ENCODE assay signal across 8 cellular contexts in the genomic region with DNA sequence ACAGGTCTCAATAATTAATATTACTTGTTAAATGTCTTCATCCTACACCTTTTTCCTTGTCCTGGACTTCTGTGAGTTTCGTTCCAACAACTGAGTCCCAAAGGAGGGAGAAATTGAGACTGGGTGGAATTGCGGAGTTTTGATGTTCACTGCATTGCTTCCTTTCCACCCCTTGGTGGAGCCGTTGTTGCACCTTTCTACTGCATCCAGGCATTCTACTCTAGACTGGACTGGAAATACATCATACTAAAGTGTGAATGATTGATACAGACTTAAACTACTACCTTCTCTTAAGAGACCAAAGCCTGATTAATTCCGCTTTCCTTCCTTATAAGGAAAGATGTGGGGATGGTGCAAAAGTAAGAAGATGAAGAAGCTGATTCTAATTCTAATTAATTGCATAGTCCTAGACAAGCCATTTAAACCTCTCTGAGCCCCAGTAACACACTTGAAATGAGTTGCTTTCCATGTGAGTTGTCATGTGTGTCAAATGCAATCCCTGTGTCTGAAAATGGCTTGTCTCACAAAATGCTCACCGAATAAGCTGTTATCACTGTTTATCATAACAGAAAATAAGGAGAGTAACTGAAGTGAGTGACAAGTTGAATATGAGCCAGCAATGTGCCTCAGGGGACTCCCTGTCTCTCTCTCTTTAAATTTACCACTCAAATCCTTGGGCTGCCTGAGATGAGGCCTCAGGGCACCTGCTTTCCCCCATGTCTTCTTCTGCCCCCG.
DNase-seq lines count a peak whose midpoint lies in the region; ATAC-seq and TF ChIP-seq lines count a peak whose summit lies in the region.

No MANE protein-coding gene starts in this region.

- H3K18ac ChIP-seq in trophoblast cell (ENCODE audit: low read length): no peak overlapping the region

- WGBS in body of pancreas, 2 donors: 39 to 44% methylated on average over 6 of the region's 6 CpGs
- WGBS in trophoblast cell (ENCODE audit: extremely low coverage, insufficient coverage, insufficient read length): no CpG with 5 or more reads among the region's 6 CpGs
- 42 to 53% (median 47%) methylated on average over 6 of the region's 6 CpGs for WGBS in stomach, 5 donors

- H3K4me2 ChIP-seq in trophoblast cell (ENCODE audit: low read length): no peak overlapping the region

- no peaks in the 10 kb centered on the region for H3K27me3 ChIP-seq in body of pancreas
- H3K27me3 ChIP-seq in trophoblast cell (ENCODE audit: insufficient read depth, low read length): no peaks in the 10 kb centered on the region
- H3K27me3 ChIP-seq in stomach: peaks cover 0 to 12% (median 0%) of the 10 kb centered on the region in 3 donors
- no peaks in the 10 kb centered on the region for H3K27me3 ChIP-seq in Peyer's patch

- peak; percentile 31 for DNase-seq in NCI-H1092 treated with DMSO at 0.1 percent for 48 hours (lab: John Stamatoyannopoulos, UW)
- no peak for DNase-seq in NCI-H1092 (lab: John Stamatoyannopoulos, UW)
- peak; percentile 49 for DNase-seq in NB4 (ENCODE audit: low read depth)
- DNase-seq in body of pancreas: peak in 2 of 4 donors; percentile 8 to 12
- DNase-seq in trophoblast cell: peak; percentile 4 to 57
- no peak for DNase-seq in COLO668 (lab: John Stamatoyannopoulos, UW; ENCODE audit: unreplicated experiment)
- no peak for DNase-seq in stomach
- no peak for DNase-seq in Peyer's patch

- H4K12ac ChIP-seq in trophoblast cell (ENCODE audit: low read depth, low read length): no peak overlapping the region

- no peak overlapping the region for H3K14ac ChIP-seq in trophoblast cell (ENCODE audit: low read length)

- H3K9ac ChIP-seq in trophoblast cell (ENCODE audit: low read length): no peak overlapping the region

- H4K8ac ChIP-seq in trophoblast cell (ENCODE audit: low read depth, low read length): no peak overlapping the region

- TF ChIP-seq CTCF in NB4 (IDR thresholded peaks at IDR 0.05; ENCODE audit: low read depth, low read length) (peak; percentile 78), body of pancreas (IDR thresholded peaks at IDR 0.05) (peak in 5 of 7 experiments; percentile 25 to 47 (median 43)), stomach (IDR thresholded peaks at IDR 0.05) (peak in 3 of 7 experiments; percentile 21 to 32 (median 23)), Peyer's patch (IDR thresholded peaks at IDR 0.05) (peak in 3 of 6 experiments; percentile 44 to 52 (median 47))

- H2AK5ac ChIP-seq in trophoblast cell (ENCODE audit: low read length): no peak overlapping the region

- TF ChIP-seq POLR2A in NB4 (IDR thresholded peaks at IDR 0.05; ENCODE audit: extremely low read depth, insufficient read length) (no peak), body of pancreas (IDR thresholded peaks at IDR 0.05) (no peak), stomach (IDR thresholded peaks at IDR 0.05) (no peak), Peyer's patch (IDR thresholded peaks at IDR 0.05) (no peak)

- no peaks in the 10 kb centered on the region for H3K79me2 ChIP-seq in trophoblast cell (ENCODE audit: control insufficient read depth, insufficient read depth, low read length, poor library complexity)

- intact Hi-C loops in body of pancreas (cut with DNase I): loop anchor here (10.0 kb wide), 1 partner anchor 1238 kb away; no protein-coding TSS in a partner anchor
- intact Hi-C loops in stomach (cut with DNase I; ENCODE audit: low total_unique reads): no loop called here

- H3K36me3 ChIP-seq in body of pancreas (replicated peaks in 1 of 2; ENCODE audit: insufficient read depth in 1 of 2, low read depth in 2 of 2) (no peaks in the 10 kb centered on the region), trophoblast cell (ENCODE audit: control insufficient read depth in 1 of 2, insufficient read depth in 2 of 2, low read length in 2 of 2) (no peaks in the 10 kb centered on the region), stomach (no peaks in the 10 kb centered on the region), Peyer's patch (no peaks in the 10 kb centered on the region)

- no peaks in the 10 kb centered on the region for H3K9me3 ChIP-seq in body of pancreas
- H3K9me3 ChIP-seq in trophoblast cell (ENCODE audit: insufficient read depth, low read depth, low read length): peaks cover 2% of the 10 kb centered on the region
- H3K9me3 ChIP-seq in stomach: no peaks in the 10 kb centered on the region
- H3K9me3 ChIP-seq in Peyer's patch: no peaks in the 10 kb centered on the region

- H3K27ac ChIP-seq in body of pancreas (no peak overlapping the region), trophoblast cell (ENCODE audit: low read depth, low read length) (no peak overlapping the region), stomach (no peak overlapping the region), Peyer's patch (no peak overlapping the region)

- H3K4ac ChIP-seq in trophoblast cell (ENCODE audit: low read depth, low read length): no peak overlapping the region

- H2AFZ ChIP-seq in trophoblast cell (ENCODE audit: insufficient read depth, low read length, poor library complexity): no peak overlapping the region

- no peak overlapping the region for H4K91ac ChIP-seq in trophoblast cell (ENCODE audit: low read depth, low read length)

- H2BK5ac ChIP-seq in trophoblast cell (ENCODE audit: low read depth, low read length, poor library complexity): no peak overlapping the region

- no peak for TF ChIP-seq EP300 in stomach (IDR thresholded peaks at IDR 0.05)

- H2BK120ac ChIP-seq in trophoblast cell (ENCODE audit: insufficient read depth, low read length, poor library complexity): no peak overlapping the region

- H3K23ac ChIP-seq in trophoblast cell (ENCODE audit: low read length): no peak overlapping the region

- ATAC-seq in body of pancreas: no peak

- H3K79me1 ChIP-seq in trophoblast cell (ENCODE audit: low read length): no peaks in the 10 kb centered on the region

- H3K4me3 ChIP-seq in NB4 (ENCODE audit: low read depth, low read length): no peak overlapping the region
- no peak overlapping the region for H3K4me3 ChIP-seq in body of pancreas
- H3K4me3 ChIP-seq in trophoblast cell (ENCODE audit: low read depth, low read length): no peak overlapping the region
- no peak overlapping the region for H3K4me3 ChIP-seq in stomach
- no peak overlapping the region for H3K4me3 ChIP-seq in Peyer's patch

- H3K4me1 ChIP-seq in body of pancreas: no peaks in the 10 kb centered on the region
- no peaks in the 10 kb centered on the region for H3K4me1 ChIP-seq in trophoblast cell (ENCODE audit: control insufficient read depth in 1 of 2, insufficient read depth in 2 of 2, low read length in 2 of 2)
- no peaks in the 10 kb centered on the region for H3K4me1 ChIP-seq in stomach
- H3K4me1 ChIP-seq in Peyer's patch: no peaks in the 10 kb centered on the region

- H2BK12ac ChIP-seq in trophoblast cell (ENCODE audit: low read length): no peak overlapping the region

Comparison
In these comparisons a context has a peak if more than half of its experiments do, and no peak if none do; other contexts are left out.
1. DNase-seq: peak in NCI-H1092 treated with DMSO at 0.1 percent for 48 hours (single experiment), NB4 (single experiment) and trophoblast cell (2 of 2); none in NCI-H1092 (single experiment), COLO668 (single experiment), stomach (single experiment) and Peyer's patch (0 of 3).